ENCODE assay signal across 8 cellular contexts in the genomic region with DNA sequence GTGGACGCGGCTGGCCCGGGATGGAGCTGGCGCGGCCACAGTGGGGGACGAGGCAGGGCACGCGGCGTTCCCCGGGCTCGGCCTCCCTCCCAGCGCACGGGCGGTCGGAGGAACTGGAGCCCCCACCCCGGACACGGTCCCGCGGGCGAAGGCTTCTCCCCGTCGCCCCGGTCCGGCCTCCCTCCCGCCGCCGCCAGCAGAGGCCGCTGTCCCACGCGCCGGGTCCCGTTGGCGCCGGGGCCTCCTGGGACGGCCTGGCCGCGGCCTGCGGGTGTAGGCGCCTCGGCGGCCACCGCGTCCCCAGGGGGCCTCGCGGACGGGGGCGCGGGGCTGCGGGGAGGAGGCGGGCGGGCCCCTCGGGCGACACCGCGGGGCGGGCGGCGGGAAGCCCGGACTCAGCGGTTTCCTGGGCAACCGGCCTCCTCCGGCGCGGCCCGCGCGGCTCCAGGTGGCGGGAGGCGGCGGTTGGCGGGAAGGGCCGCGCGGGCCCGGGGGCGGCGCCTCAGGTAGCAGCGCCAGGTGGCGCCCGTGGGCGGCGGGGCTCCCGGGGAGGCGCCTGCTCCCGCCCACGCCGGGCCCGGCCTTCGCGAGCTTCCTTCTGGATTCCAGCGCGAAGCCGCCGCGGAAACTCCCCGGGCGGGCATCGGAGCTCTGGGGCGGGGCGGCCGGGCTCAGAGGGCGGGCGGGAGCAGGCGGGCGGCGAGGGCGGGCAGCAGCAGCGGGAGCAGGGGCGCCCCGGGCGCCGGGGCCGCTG. TPM values are rescaled to one million over a fixed set of nuclear protein-coding genes. Genes with fewer than 3 reads are reported as not detected.
DNase-seq lines count a peak whose midpoint lies in the region; ATAC-seq and TF ChIP-seq lines count a peak whose summit lies in the region.

No MANE protein-coding gene starts in this region.

- H3K4me3 ChIP-seq in Peyer's patch (peak overlapping the region; percentile 45 to 81 (median 58)), thoracic aorta (peak overlapping the region; percentile 86)

- H3K4me1 ChIP-seq in Peyer's patch (peaks cover 0 to 12% (median 6%) of the 10 kb centered on the region in 4 donors), thoracic aorta (ENCODE audit: control insufficient read depth in 1 of 2, low read depth in 2 of 2) (peaks cover 3 to 9% of the 10 kb centered on the region in 2 donors)

- ATAC-seq in GM21390 (IDR thresholded peaks at IDR 0.05; ENCODE audit: unreplicated experiment) (peak; percentile 79), omental fat pad (ENCODE audit: low FRiP score) (peak; percentile 78), thoracic aorta (ENCODE audit: insufficient number of reproducible peaks, low FRiP score, low read depth) (peak; percentile 70)

- no peaks in the 10 kb centered on the region for H3K27me3 ChIP-seq in Peyer's patch
- no peaks in the 10 kb centered on the region for H3K27me3 ChIP-seq in thoracic aorta (replicated peaks; ENCODE audit: insufficient read depth)

- peak overlapping the region; percentile 58 to 86 (median 69) for H3K27ac ChIP-seq in Peyer's patch
- H3K27ac ChIP-seq in thoracic aorta: peak overlapping the region; percentile 85

- peak; percentile 60 to 91 (median 77) for TF ChIP-seq CTCF in Peyer's patch (IDR thresholded peaks at IDR 0.05)
- peak in 2 of 3 donors; percentile 22 to 61 for TF ChIP-seq CTCF in omental fat pad (IDR thresholded peaks at IDR 0.05)
- peak; percentile 65 for TF ChIP-seq CTCF in thoracic aorta (IDR thresholded peaks at IDR 0.05)

- H3K36me3 ChIP-seq in Peyer's patch (no peaks in the 10 kb centered on the region), thoracic aorta (no peaks in the 10 kb centered on the region)

- DNase-seq in DMS153 treated with DMSO at 0.1 percent for 48 hours (lab: John Stamatoyannopoulos, UW; ENCODE audit: unreplicated experiment) (peak; percentile 69), HUDEP-2 (lab: John Stamatoyannopoulos, UW; ENCODE audit: unreplicated experiment in 76 of 76) (peak in 65 of 76 experiments; percentile 11 to 75 (median 58)), Peyer's patch (peak; percentile 73 to 93 (median 92)), germinal center (ENCODE audit: low spot score) (peak; percentile 91), omental fat pad (ENCODE audit: low spot score) (peak; percentile 59), thoracic aorta (ENCODE audit: low spot score) (no peak)
- peak; percentile 65 for DNase-seq in activated gamma-delta T cell treated with anti-CD3 and anti-CD28 coated beads, Interleukin-2, amount 50 U/mL, for 16 hours (ENCODE audit: low read depth)

- H3K9me3 ChIP-seq in Peyer's patch (no peaks in the 10 kb centered on the region), thoracic aorta (no peaks in the 10 kb centered on the region)

- no peak for TF ChIP-seq POLR2A in Peyer's patch (IDR thresholded peaks at IDR 0.05)

RNA-seq across cellular contexts. Expression of gene MELTF, which starts 26.7 kb away (rescaled TPM):
- 100 to 1,000 TPM in 1 of 4 donors, 10 to 100 TPM in 3; 17.3 to 143 (median 50.7) TPM for total RNA-seq in Peyer's patch
- 10 to 100 TPM in 3 of 4 donors, 1 to 10 TPM in 1; 8.3 to 39.3 (median 27.2) TPM for total RNA-seq in omental fat pad
- total RNA-seq in thoracic aorta: 1 to 10 TPM; 6.1 to 8.7 TPM

RNA-seq across cellular contexts. Expression of gene PIGZ, which starts 34.2 kb away (rescaled TPM):
- 100 to 1,000 TPM in 1 of 4 donors, 10 to 100 TPM in 2, 1 to 10 TPM in 1; 5.0 to 212 (median 44.5) TPM for total RNA-seq in Peyer's patch
- 10 to 100 TPM in 1 of 4 donors, 1 to 10 TPM in 3; 5.5 to 10.2 (median 8.4) TPM for total RNA-seq in omental fat pad
- 10 to 100 TPM; 11.0 to 17.4 TPM for total RNA-seq in thoracic aorta
